Comparison of ENCODE assay signal across 30 cellular contexts in the genomic region with DNA sequence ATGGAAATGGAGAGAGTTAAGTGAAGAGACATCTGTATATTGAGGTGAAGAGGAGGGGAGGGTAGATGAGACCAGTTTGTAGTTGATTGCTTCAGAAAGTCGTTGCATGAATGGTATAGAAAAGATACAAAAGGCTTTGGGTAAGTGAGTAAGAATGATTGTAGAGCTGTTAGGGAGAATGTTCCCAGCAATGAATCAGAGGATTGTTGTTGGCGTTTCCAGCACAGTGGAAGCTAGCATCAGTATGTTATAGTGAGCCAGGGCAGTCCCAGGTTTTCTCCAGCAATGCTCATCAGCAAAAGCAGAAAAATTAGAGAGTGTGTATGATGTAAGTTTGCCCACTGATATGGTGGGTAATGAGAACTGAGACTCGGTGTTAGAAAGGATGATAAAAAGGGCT. TPM values are rescaled to one million over a fixed set of nuclear protein-coding genes. Genes with fewer than 3 reads are reported as not detected.
DNase-seq lines count a peak whose midpoint lies in the region; ATAC-seq, FAIRE-seq and TF ChIP-seq lines count a peak whose summit lies in the region.
"Had no signal": no experiment of that assay in that cellular context is flagged by ENCODE, and none has a peak within 500 bp of the region (broad histone marks: within the 10 kb centered on the region; RNA-seq: fewer than 3 reads in every experiment).

No MANE protein-coding gene starts in this region.

- H3K4me2 ChIP-seq in Loucy (ENCODE audit: low read depth, low read length, poor library complexity, severe bottlenecking), result peak overlapping the region; percentile 71

- no peaks in the 10 kb centered on the region for H3F3A ChIP-seq in Loucy (ENCODE audit: low read depth)

- H3K27me3 ChIP-seq in Loucy (ENCODE audit: insufficient read depth, low read length, poor library complexity, severe bottlenecking) (no peaks in the 10 kb centered on the region), bronchial epithelial cell (ENCODE audit: control insufficient read depth, insufficient read depth, low read length) (no peaks in the 10 kb centered on the region)
- H3K27me3 ChIP-seq: neutrophil, stomach, thyroid gland, vagina had no signal

- H3K36me3 ChIP-seq in Loucy (ENCODE audit: insufficient read depth, low read length) (peaks cover 8% of the 10 kb centered on the region; the same call in 1 of the 2 replicates), bronchial epithelial cell (ENCODE audit: control insufficient read depth, insufficient read depth, low read length) (no peaks in the 10 kb centered on the region)
- H3K36me3 ChIP-seq: left ventricle myocardium inferior, neutrophil, stomach, thyroid gland, vagina had no signal

- H3K9me3 ChIP-seq in Loucy (ENCODE audit: insufficient read depth, low read depth, low read length), result no peaks in the 10 kb centered on the region
- H3K9me3 ChIP-seq: left ventricle myocardium inferior, neutrophil, stomach, thyroid gland, vagina had no signal

- peaks cover 19% of the 10 kb centered on the region for H3K27me3 Mint-ChIP-seq in stimulated activated naive CD8-positive, alpha-beta T cell treated with anti-CD3 and anti-CD28 coated beads, Interleukin-15, amount 100 ng/mL, for 72 hours

- H3K4me1 Mint-ChIP-seq in stimulated activated naive CD8-positive, alpha-beta T cell treated with anti-CD3 and anti-CD28 coated beads, Interleukin-15, amount 100 ng/mL, for 72 hours, result peaks cover 21% of the 10 kb centered on the region
- H3K4me1 Mint-ChIP-seq: naive B cell had no signal

- no peak overlapping the region for H3K27ac Mint-ChIP-seq in stimulated activated naive CD8-positive, alpha-beta T cell treated with anti-CD3 and anti-CD28 coated beads, Interleukin-15, amount 100 ng/mL, for 72 hours
- H3K27ac Mint-ChIP-seq: CD14-positive monocyte; mesothelial cell of epicardium; naive B cell; T-helper 2 cell treated with Interferon-gamma antibody and Interleukin-4, amounts not matched to agents 5 μg/mL and 100 μg/mL, for 36 hours had no signal

- DNase-seq in stimulated activated CD4-positive, alpha-beta T cell treated with anti-CD3 and anti-CD28 coated beads, Interleukin-1b, Interleukin-23, amount 100 ng/mL, for 48 hours, result peak; percentile 21
- DNase-seq in stimulated activated CD4-positive, alpha-beta T cell treated with anti-CD3 and anti-CD28 coated beads, Interleukin-4, amount 100 ng/mL, for 1 hour, result no peak
- DNase-seq in bronchial epithelial cell (ENCODE audit: low read depth) (peak; percentile 48), OCI-M2 (lab: John Stamatoyannopoulos, UW; ENCODE audit: unreplicated experiment) (no peak)
- no peak for DNase-seq in stimulated activated naive CD8-positive, alpha-beta T cell treated with anti-CD3 and anti-CD28 coated beads, Interleukin-15, amount 100 ng/mL, for 72 hours
- DNase-seq: activated effector memory CD4-positive, alpha-beta T cell treated with Interleukin-2 at 50 U/mL for 16 hours; EL; glutamatergic neuron; Karpas-422; left ventricle myocardium inferior; MV-4-11; naive B cell; NCI-H146; NCI-H2107; NCI-H446; NCI-H774; PC-3; SHP77; stimulated activated CD4-positive, alpha-beta T cell treated with anti-CD3 and anti-CD28 coated beads, Interleukin-15, amount 100 ng/mL, for 24 hours; stomach; thyroid gland had no signal

- H3K9me2 ChIP-seq in Loucy (replicated peaks; ENCODE audit: low read depth, low read length), result no peaks in the 10 kb centered on the region

- ATAC-seq in stimulated activated naive CD8-positive, alpha-beta T cell treated with anti-CD3 and anti-CD28 coated beads, Interleukin-15, amount 100 ng/mL, for 72 hours, result peak; percentile 10
- no peak for ATAC-seq in GM21529 (IDR thresholded peaks at IDR 0.05; ENCODE audit: unreplicated experiment)
- ATAC-seq in HG03280 (IDR thresholded peaks at IDR 0.05; ENCODE audit: unreplicated experiment), result no peak
- ATAC-seq: PC-3 had no signal

- FAIRE-seq in bronchial epithelial cell (lab: Jason Lieb, UNC), result no peak
- FAIRE-seq: islet of Langerhans had no signal

- peak overlapping the region; percentile 28 for H2AFZ ChIP-seq in Loucy (ENCODE audit: low read length)

- H3K4me1 ChIP-seq in Loucy (ENCODE audit: insufficient read depth, low read length, poor library complexity, severe bottlenecking), result peaks cover 80% of the 10 kb centered on the region
- H3K4me1 ChIP-seq: left ventricle myocardium inferior, stomach, thyroid gland, vagina had no signal

- no peaks in the 10 kb centered on the region for H3K9me3 Mint-ChIP-seq in stimulated activated naive CD8-positive, alpha-beta T cell treated with anti-CD3 and anti-CD28 coated beads, Interleukin-15, amount 100 ng/mL, for 72 hours
- H3K9me3 Mint-ChIP-seq: CD14-positive monocyte; mesothelial cell of epicardium; naive B cell; T-helper 2 cell treated with Interferon-gamma antibody and Interleukin-4, amounts not matched to agents 5 μg/mL and 100 μg/mL, for 36 hours had no signal

- H3K9ac ChIP-seq in Loucy (ENCODE audit: low read depth, low read length, poor library complexity, severe bottlenecking), result peak overlapping the region; percentile 52

- no peaks in the 10 kb centered on the region for H4K20me1 ChIP-seq in Loucy (ENCODE audit: insufficient read depth, low read length, poor library complexity, severe bottlenecking)

- no peak for TF ChIP-seq CTCF in Loucy (conservative IDR thresholded peaks at IDR 0.05; ENCODE audit: low read length)
- TF ChIP-seq CTCF in bronchial epithelial cell (IDR thresholded peaks at IDR 0.05; ENCODE audit: insufficient read depth, low read length, severe bottlenecking), result no peak

- no peak overlapping the region for H3K4me3 Mint-ChIP-seq in stimulated activated naive CD8-positive, alpha-beta T cell treated with anti-CD3 and anti-CD28 coated beads, Interleukin-15, amount 100 ng/mL, for 72 hours
- H3K4me3 Mint-ChIP-seq: CD14-positive monocyte; mesothelial cell of epicardium; naive B cell; T-helper 2 cell treated with Interferon-gamma antibody and Interleukin-4, amounts not matched to agents 5 μg/mL and 100 μg/mL, for 36 hours had no signal

- H3K4me3 ChIP-seq in Loucy (ENCODE audit: low read length, poor library complexity, severe bottlenecking), result peak overlapping the region; percentile 52
- no peak overlapping the region for H3K4me3 ChIP-seq in bronchial epithelial cell (ENCODE audit: low read depth, low read length)
- H3K4me3 ChIP-seq: left ventricle myocardium inferior, stomach, thyroid gland, vagina had no signal

- peaks cover 91% of the 10 kb centered on the region for H3K79me2 ChIP-seq in Loucy (ENCODE audit: insufficient read depth, low read length)

RNA-seq across cellular contexts. Expression of gene CDK6, which starts 15.4 kb away (rescaled TPM):
- 52.9 and 68.0 TPM in 2 replicates for total RNA-seq in bronchial epithelial cell

Comparison
In these comparisons a context has a peak if more than half of its experiments do, and no peak if none do; other contexts are left out.
1. DNase-seq: peak in stimulated activated CD4-positive, alpha-beta T cell treated with anti-CD3 and anti-CD28 coated beads, Interleukin-1b, Interleukin-23, amount 100 ng/mL, for 48 hours (single experiment) and bronchial epithelial cell (single experiment); none in stimulated activated CD4-positive, alpha-beta T cell treated with anti-CD3 and anti-CD28 coated beads, Interleukin-4, amount 100 ng/mL, for 1 hour (single experiment), stimulated activated naive CD8-positive, alpha-beta T cell treated with anti-CD3 and anti-CD28 coated beads, Interleukin-15, amount 100 ng/mL, for 72 hours (0 of 2) and OCI-M2 (single experiment).